Comparison of ENCODE assay signal across 25 cellular contexts in the genomic region with DNA sequence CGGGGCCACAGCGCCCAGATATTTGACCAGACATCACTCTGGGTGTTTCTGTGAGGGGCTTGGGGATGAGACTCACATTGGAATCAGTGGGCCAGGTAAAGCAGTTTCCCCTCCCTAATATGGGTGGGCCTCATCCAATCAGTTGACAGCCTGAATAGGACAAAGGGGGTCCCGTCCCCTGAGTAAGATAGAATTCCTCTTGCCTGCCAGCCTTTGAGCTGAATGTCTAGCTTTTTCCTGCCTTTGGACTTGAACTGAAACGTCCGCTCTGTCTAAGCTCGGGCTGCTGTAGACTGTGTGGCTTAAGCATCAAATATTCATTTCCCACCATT.
"Had no signal": no experiment of that assay in that cellular context is flagged by ENCODE, and none has a peak within 500 bp of the region (broad histone marks: within the 10 kb centered on the region; RNA-seq: fewer than 3 reads in every experiment).

No MANE protein-coding gene starts in this region.

- ATAC-seq: activated CD4-positive, alpha-beta T cell treated with anti-CD3 and anti-CD28 coated beads for 36 hours; Panc1 had no signal

- H3K9me3 ChIP-seq: adrenal gland, MG63, SJCRH30 had no signal

- H3K27me3 ChIP-seq: adrenal gland, MG63 had no signal

- H3K36me3 ChIP-seq: adrenal gland, MG63, SJCRH30, WERI-Rb-1 had no signal

- H3K4me1 ChIP-seq: SJCRH30 had no signal

- DNase-seq: activated CD4-positive, alpha-beta T cell treated with anti-CD3 and anti-CD28 coated beads for 36 hours; activated CD4-positive, alpha-beta T cell treated with anti-CD3 and anti-CD28 coated beads, Interleukin-2, amount 10 ng/mL, durations not matched to agents 7 days and 5 days; activated CD4-positive, alpha-beta T cell treated with anti-CD3 and anti-CD28 coated beads, Interleukin-2, amount 50 U/mL, for 48 hours; activated gamma-delta T cell; activated naive CD4-positive, alpha-beta T cell treated with Interleukin-2 at 50 U/mL for 16 hours; anterior cingulate cortex; caudate nucleus; cerebellar nuclear complex; Kasumi-1; KBM-7; MG63; NCI-H1048; NCI-H1105 treated with DMSO at 0.1 percent for 48 hours; NCI-H1436; NCI-H1694 treated with DMSO at 0.1 percent for 48 hours; NCI-H2029; NCI-H345; NCI-H524 treated with DMSO at 0.1 percent for 48 hours; SHP77; SJCRH30; T1000; WERI-Rb-1 had no signal

- H3K4me3 ChIP-seq: adrenal gland, MG63, SJCRH30, SK-N-MC had no signal

- H3K27ac ChIP-seq: adrenal gland, SJCRH30, SK-N-MC, WERI-Rb-1 had no signal
